ENCODE assay signal across 20 cellular contexts in genomic region chr13:84237181-84237580, GRCh38.
DNase-seq lines count a peak whose midpoint lies in the region; ATAC-seq, FAIRE-seq and TF ChIP-seq lines count a peak whose summit lies in the region.
"Had no signal": no experiment of that assay in that cellular context is flagged by ENCODE, and none has a peak within 500 bp of the region (broad histone marks: within the 10 kb centered on the region; RNA-seq: fewer than 3 reads in every experiment).

No MANE protein-coding gene starts in this region.

- no peak overlapping the region for H3K9ac ChIP-seq in astrocyte (ENCODE audit: low read length)
- H3K9ac ChIP-seq in neural progenitor cell = no peak overlapping the region
- H3K9ac ChIP-seq: GM23248 had no signal

- H3K27me3 Mint-ChIP-seq in astrocyte (ENCODE audit: low read depth, unreplicated experiment) (no peaks in the 10 kb centered on the region), neural progenitor cell (ENCODE audit: insufficient read depth, low read depth) (no peaks in the 10 kb centered on the region)

- H3K27me3 ChIP-seq in astrocyte (ENCODE audit: insufficient read depth, low read length) = no peaks in the 10 kb centered on the region
- H3K27me3 ChIP-seq in neural progenitor cell = no peaks in the 10 kb centered on the region
- no peaks in the 10 kb centered on the region for H3K27me3 ChIP-seq in psoas muscle (ENCODE audit: insufficient read depth in 3 of 3, low read length in 2 of 3)

- H3K27ac ChIP-seq in astrocyte (ENCODE audit: low read depth, low read length) (no peak overlapping the region), neural progenitor cell (no peak overlapping the region), psoas muscle (no peak overlapping the region)
- H3K27ac ChIP-seq: GM23248 had no signal

- H3K4me1 ChIP-seq in astrocyte (ENCODE audit: insufficient read depth, low read length) (no peaks in the 10 kb centered on the region), neural progenitor cell (no peaks in the 10 kb centered on the region), psoas muscle (no peaks in the 10 kb centered on the region)

- H3K36me3 Mint-ChIP-seq in astrocyte (ENCODE audit: low read depth, unreplicated experiment) = no peaks in the 10 kb centered on the region
- H3K36me3 Mint-ChIP-seq in neural progenitor cell = no peaks in the 10 kb centered on the region

- H3K4me1 Mint-ChIP-seq in astrocyte (ENCODE audit: low read depth, unreplicated experiment) (no peaks in the 10 kb centered on the region), neural progenitor cell (peaks cover 8% of the 10 kb centered on the region)

- H3K36me3 ChIP-seq in astrocyte (ENCODE audit: insufficient read depth, low read length) = no peaks in the 10 kb centered on the region
- H3K36me3 ChIP-seq in neural progenitor cell = no peaks in the 10 kb centered on the region
- H3K36me3 ChIP-seq in psoas muscle (ENCODE audit: insufficient read depth in 1 of 2, low read depth in 1 of 2) = no peaks in the 10 kb centered on the region

- ATAC-seq in HG03045 (IDR thresholded peaks at IDR 0.05; ENCODE audit: unreplicated experiment) (no peak), psoas muscle (no peak)
- ATAC-seq: GM12878, HCT116 had no signal

- H3K79me2 ChIP-seq in astrocyte (ENCODE audit: insufficient read depth, low read length) (no peaks in the 10 kb centered on the region), neural progenitor cell (ENCODE audit: low read depth) (no peaks in the 10 kb centered on the region)

- no peak for FAIRE-seq in astrocyte (lab: Jason Lieb, UNC)
- FAIRE-seq: A204.1, G401.6, GM12878 had no signal

- TF ChIP-seq CTCF in astrocyte (IDR thresholded peaks at IDR 0.05; ENCODE audit: insufficient read depth, low read depth, low read length) (no peak), neural progenitor cell (IDR thresholded peaks at IDR 0.05) (no peak), psoas muscle (IDR thresholded peaks at IDR 0.05) (no peak)

- H3K4me3 Mint-ChIP-seq in astrocyte (ENCODE audit: unreplicated experiment) (no peak overlapping the region), neural progenitor cell (no peak overlapping the region)

- DNase-seq in NCI-H82 (lab: John Stamatoyannopoulos, UW) (peak; percentile 18), NCI-H82 treated with DMSO at 0.1 percent for 48 hours (lab: John Stamatoyannopoulos, UW; ENCODE audit: unreplicated experiment) (no peak), astrocyte (ENCODE audit: low read depth) (no peak), neural progenitor cell (ENCODE audit: low spot score) (peak; percentile 4), SK-N-DZ (ENCODE audit: low spot score) (no peak), psoas muscle (no peak), T1000 (lab: John Stamatoyannopoulos, UW) (no peak)
- DNase-seq: C1 segment of cervical spinal cord, DMS53, GM23248, MV-4-11, NCI-H2029, NCI-H2171 treated with DMSO at 0.1 percent for 48 hours, NCI-H510A, SIG-M5 had no signal

- no peak overlapping the region for H3K4me2 ChIP-seq in astrocyte (ENCODE audit: low read length)
- no peak overlapping the region for H3K4me2 ChIP-seq in neural progenitor cell

- H4K20me1 ChIP-seq in astrocyte (ENCODE audit: insufficient read depth, low read length) = no peaks in the 10 kb centered on the region
- no peaks in the 10 kb centered on the region for H4K20me1 ChIP-seq in neural progenitor cell (ENCODE audit: low read depth)

- intact Hi-C loops in psoas muscle (cut with DNase I) = no loop called here

- 20 to 23% (median 21%) methylated on average over 3 of the region's 3 CpGs for WGBS in psoas muscle, 3 donors

- H3K27ac Mint-ChIP-seq in astrocyte (ENCODE audit: unreplicated experiment) (no peak overlapping the region), neural progenitor cell (peak overlapping the region; percentile 50)

- H3K9me3 Mint-ChIP-seq in astrocyte (ENCODE audit: unreplicated experiment) = no peaks in the 10 kb centered on the region
- H3K9me3 Mint-ChIP-seq in neural progenitor cell = no peaks in the 10 kb centered on the region

- H2AFZ ChIP-seq in astrocyte (ENCODE audit: low read depth, low read length) (peak overlapping the region; percentile 54), neural progenitor cell (replicated peaks) (peak overlapping the region; percentile 19)
- H2AFZ ChIP-seq: GM23248 had no signal

- H3K4me3 ChIP-seq in astrocyte (ENCODE audit: insufficient read depth, low read depth, low read length) (no peak overlapping the region), neural progenitor cell (no peak overlapping the region), psoas muscle (no peak overlapping the region)
- H3K4me3 ChIP-seq: GM12878, GM23248 had no signal

- H3F3A ChIP-seq in neural progenitor cell (ENCODE audit: low read depth) = no peaks in the 10 kb centered on the region

- H3K9me3 ChIP-seq in astrocyte (ENCODE audit: insufficient read depth, low read depth, low read length) = no peaks in the 10 kb centered on the region
- H3K9me3 ChIP-seq in neural progenitor cell (ENCODE audit: low read depth) = no peaks in the 10 kb centered on the region
- peaks cover 6% of the 10 kb centered on the region for H3K9me3 ChIP-seq in psoas muscle

Comparison
In these comparisons a context has a peak if more than half of its experiments do, and no peak if none do; other contexts are left out.
1. DNase-seq: peak in NCI-H82 (single experiment) and neural progenitor cell (single experiment); none in NCI-H82 treated with DMSO at 0.1 percent for 48 hours (single experiment), astrocyte (single experiment), SK-N-DZ (single experiment), psoas muscle (0 of 2) and T1000 (single experiment).